13 cellular contexts compared by ENCODE assay signal in the genomic region with DNA sequence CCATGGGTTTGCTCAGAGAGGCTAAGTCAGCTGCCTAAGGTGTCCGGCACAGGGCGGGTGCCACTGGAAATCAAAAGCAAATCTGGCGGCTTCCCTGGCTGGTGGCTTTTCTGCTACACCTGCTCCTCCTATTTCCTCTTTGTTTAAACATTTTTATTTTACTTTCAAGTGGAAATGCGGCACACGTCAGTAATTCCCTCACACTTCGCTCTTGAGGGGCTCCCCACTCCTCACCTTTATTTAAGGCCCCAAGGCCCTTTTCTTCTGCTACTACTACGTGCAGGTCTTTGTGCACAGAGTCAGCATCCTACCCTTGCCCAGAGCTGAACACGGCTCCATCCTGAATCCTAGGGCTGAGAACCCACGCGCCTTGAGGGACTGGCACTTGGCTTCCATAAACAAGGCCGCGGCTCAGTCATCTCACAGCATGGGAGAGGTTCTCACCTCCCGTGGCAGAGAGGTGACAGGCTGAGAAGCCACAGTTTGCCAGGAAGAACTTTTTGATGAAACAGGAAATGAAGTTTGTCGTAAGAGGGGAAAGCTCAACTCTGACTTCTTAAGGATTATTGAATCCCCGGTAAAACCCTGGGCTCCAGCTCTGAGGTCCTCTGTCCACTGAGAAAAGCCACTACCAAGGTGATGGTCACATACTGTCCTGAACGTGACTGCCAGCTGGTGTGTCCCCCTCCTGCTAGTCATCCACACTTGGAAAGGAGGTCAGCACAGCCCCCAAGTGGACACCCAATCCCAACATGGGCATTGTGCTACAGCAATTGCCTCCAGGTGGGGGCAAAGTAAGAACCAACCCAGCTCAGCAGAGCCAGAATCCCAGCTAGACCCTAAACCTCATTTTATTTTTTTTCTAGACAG. TPM values are rescaled to one million over a fixed set of nuclear protein-coding genes. Genes with fewer than 3 reads are reported as not detected.
DNase-seq lines count a peak whose midpoint lies in the region; ATAC-seq and TF ChIP-seq lines count a peak whose summit lies in the region.
"Had no signal": no experiment of that assay in that cellular context is flagged by ENCODE, and none has a peak within 500 bp of the region (broad histone marks: within the 10 kb centered on the region; RNA-seq: fewer than 3 reads in every experiment).

No MANE protein-coding gene starts in this region.

- H3K4me3 Mint-ChIP-seq in CD14-positive monocyte: no peak overlapping the region
- peak overlapping the region; percentile 65 for H3K4me3 Mint-ChIP-seq in activated T-cell treated with anti-CD3 and anti-CD28 coated beads, Interleukin-2, amount 50 U/mL, for 4 hours
- H3K4me3 Mint-ChIP-seq: HFFc6 had no signal

- H4K20me1 ChIP-seq in Karpas-422 (ENCODE audit: insufficient read depth, low read depth, low read length): no peaks in the 10 kb centered on the region

- H3K36me3 ChIP-seq in Karpas-422 (ENCODE audit: insufficient read depth, low read length) (peaks cover 21% of the 10 kb centered on the region), mesenchymal stem cell (ENCODE audit: control insufficient read depth in 1 of 2, insufficient read depth in 2 of 2, low read depth in 1 of 2, low read length in 2 of 2) (no peaks in the 10 kb centered on the region)
- H3K36me3 ChIP-seq: BE2C had no signal

- peaks cover 58% of the 10 kb centered on the region for H3K4me1 Mint-ChIP-seq in CD14-positive monocyte
- H3K4me1 Mint-ChIP-seq in activated T-cell treated with anti-CD3 and anti-CD28 coated beads, Interleukin-2, amount 50 U/mL, for 4 hours (ENCODE audit: low read depth): peaks cover 97% of the 10 kb centered on the region

- no peak overlapping the region for H2AK5ac ChIP-seq in mesenchymal stem cell (ENCODE audit: low read length, severe bottlenecking)

- intact Hi-C loops in CD14-positive monocyte (cut with micrococcal nuclease): no loop called here

- no peak overlapping the region for H3K14ac ChIP-seq in mesenchymal stem cell (ENCODE audit: low read length in 2 of 2)

- peak in 1 of 2 donors; percentile 29 for ATAC-seq in activated T-cell treated with anti-CD3 and anti-CD28 coated beads, Interleukin-2, amount 50 U/mL, for 4 hours
- ATAC-seq in left lobe of liver: no peak
- no peak for ATAC-seq in HG02642 (IDR thresholded peaks at IDR 0.05; ENCODE audit: poor library complexity, unreplicated experiment)

- 87% methylated on average over 16 of the region's 16 CpGs for WGBS in mesenchymal stem cell

- H3K4me2 ChIP-seq in Karpas-422 (ENCODE audit: low read depth, low read length, poor library complexity, severe bottlenecking) (no peak overlapping the region), mesenchymal stem cell (ENCODE audit: low read length, poor library complexity, severe bottlenecking) (no peak overlapping the region)

- H3K9ac ChIP-seq in Karpas-422 (ENCODE audit: low read length): no peak overlapping the region
- no peak overlapping the region for H3K9ac ChIP-seq in mesenchymal stem cell (ENCODE audit: low read length)

- H2AFZ ChIP-seq in Karpas-422 (ENCODE audit: low read length): no peak overlapping the region
- no peak overlapping the region for H2AFZ ChIP-seq in mesenchymal stem cell (ENCODE audit: low read depth, low read length)

- no peak overlapping the region for H2BK120ac ChIP-seq in mesenchymal stem cell (ENCODE audit: low read depth, low read length)

- no peaks in the 10 kb centered on the region for H3K27me3 ChIP-seq in Karpas-422 (ENCODE audit: low read length)
- peaks cover 23 to 31% of the 10 kb centered on the region in 2 experiments for H3K27me3 ChIP-seq in mesenchymal stem cell (ENCODE audit: control insufficient read depth in 1 of 2, insufficient read depth in 1 of 2, low read length in 2 of 2)

- H3K9me3 ChIP-seq in Karpas-422 (ENCODE audit: low read length) (no peaks in the 10 kb centered on the region), mesenchymal stem cell (ENCODE audit: control insufficient read depth, low read length) (no peaks in the 10 kb centered on the region)
- H3K9me3 ChIP-seq: BE2C had no signal

- peaks cover 16 to 42% (median 20%) of the 10 kb centered on the region in 3 donors for H3K27me3 Mint-ChIP-seq in CD14-positive monocyte (ENCODE audit: low read depth in 3 of 3)
- H3K27me3 Mint-ChIP-seq in activated T-cell treated with anti-CD3 and anti-CD28 coated beads, Interleukin-2, amount 50 U/mL, for 4 hours (ENCODE audit: low read depth): no peaks in the 10 kb centered on the region

- H3K9me2 ChIP-seq in Karpas-422 (replicated peaks; ENCODE audit: insufficient read depth, low read length): no peaks in the 10 kb centered on the region

- H3K27ac ChIP-seq in Karpas-422 (ENCODE audit: low read length) (peak overlapping the region; percentile 97; the same call in 1 of the 2 replicates), mesenchymal stem cell (ENCODE audit: low read length, poor library complexity, severe bottlenecking) (no peak overlapping the region)

- H2BK15ac ChIP-seq in mesenchymal stem cell (ENCODE audit: low read depth, poor library complexity, severe bottlenecking): peak overlapping the region; percentile 9

- H3K79me2 ChIP-seq in Karpas-422 (ENCODE audit: low read length): peaks cover 99% of the 10 kb centered on the region

- no peak overlapping the region for H2BK12ac ChIP-seq in mesenchymal stem cell (ENCODE audit: low read length in 2 of 2)

- H3K4me1 ChIP-seq in Karpas-422 (ENCODE audit: low read length) (peaks cover 40% of the 10 kb centered on the region), mesenchymal stem cell (ENCODE audit: control insufficient read depth, insufficient read depth, low read depth, low read length) (no peaks in the 10 kb centered on the region)
- H3K4me1 ChIP-seq: BE2C had no signal

- H2BK5ac ChIP-seq in mesenchymal stem cell (ENCODE audit: low read depth, low read length, poor library complexity, severe bottlenecking): no peak overlapping the region

- H3K36me3 Mint-ChIP-seq in CD14-positive monocyte: peaks cover 0 to 4% of the 10 kb centered on the region in 2 donors
- peaks cover 37% of the 10 kb centered on the region for H3K36me3 Mint-ChIP-seq in activated T-cell treated with anti-CD3 and anti-CD28 coated beads, Interleukin-2, amount 50 U/mL, for 4 hours (ENCODE audit: insufficient read depth)

- peak overlapping the region in 1 of 2 experiments; percentile 67 for H3K18ac ChIP-seq in mesenchymal stem cell (ENCODE audit: low read depth in 1 of 2, low read length in 2 of 2)

- H3K9me3 Mint-ChIP-seq in CD14-positive monocyte: peaks cover 0 to 3% (median 0%) of the 10 kb centered on the region in 7 donors
- peaks cover 7% of the 10 kb centered on the region for H3K9me3 Mint-ChIP-seq in activated T-cell treated with anti-CD3 and anti-CD28 coated beads, Interleukin-2, amount 50 U/mL, for 4 hours
- H3K9me3 Mint-ChIP-seq: HFFc6 had no signal

- H3K27ac Mint-ChIP-seq in CD14-positive monocyte: no peak overlapping the region
- H3K27ac Mint-ChIP-seq: HFFc6 had no signal

- H3K23ac ChIP-seq in mesenchymal stem cell (ENCODE audit: low read length in 2 of 2): no peak overlapping the region

- H3K4me3 ChIP-seq in Karpas-422 (ENCODE audit: low read length): no peak overlapping the region
- H3K4me3 ChIP-seq in mesenchymal stem cell (ENCODE audit: insufficient read depth in 1 of 2, low read depth in 1 of 2, low read length in 2 of 2): no peak overlapping the region

- no peaks in the 10 kb centered on the region for H3K79me1 ChIP-seq in mesenchymal stem cell (replicated peaks; ENCODE audit: low read length, poor library complexity, severe bottlenecking)

- H4K91ac ChIP-seq in mesenchymal stem cell (ENCODE audit: low read length): peak overlapping the region; percentile 10

- no peak overlapping the region for H3K4ac ChIP-seq in mesenchymal stem cell (ENCODE audit: low read depth in 1 of 2, low read length in 2 of 2)

- DNase-seq in CD14-positive monocyte (ENCODE audit: low spot score) (peak; percentile 38), Karpas-422 (no peak), mesenchymal stem cell (no peak), left lobe of liver (ENCODE audit: low spot score) (no peak), GM20000 (ENCODE audit: low spot score) (no peak)
- peak; percentile 23 for DNase-seq in activated T-cell treated with anti-CD3 and anti-CD28 coated beads, Interleukin-2, amount 50 U/mL, for 4 hours
- no peak for DNase-seq in NK-92 treated with Interleukin-12 subunit alpha and Interleukin-12 subunit beta, amount 100 ng/mL, for 24 hours (lab: John Stamatoyannopoulos, UW)
- DNase-seq: BE2C, cortex of kidney, HFFc6, NCI-H1417 treated with DMSO at 0.1 percent for 48 hours, NCI-H69 had no signal

- TF ChIP-seq CTCF in CD14-positive monocyte (IDR thresholded peaks at IDR 0.05): no peak
- no peak for TF ChIP-seq CTCF in GM20000 (IDR thresholded peaks at IDR 0.05; ENCODE audit: extremely low read depth, missing control alignments)

- H4K8ac ChIP-seq in mesenchymal stem cell (ENCODE audit: low read length): no peak overlapping the region

RNA-seq across cellular contexts. Expression of gene NFATC2, which starts 48.0 kb away (rescaled TPM):
- under 1 TPM; 0.03 to 0.18 TPM for polyA plus RNA-seq in CD14-positive monocyte
- total RNA-seq in Karpas-422 (2014; rRNA removed; shearing (Covaris generic); ENCODE audit: low replicate concordance): 22.5 and 32.3 TPM in 2 replicates
- 10 to 100 TPM; 48.3 to 51.4 (median 48.9) TPM for total RNA-seq in activated T-cell treated with anti-CD3 and anti-CD28 coated beads, Interleukin-2, amount 50 U/mL, for 4 hours
- 3.8 TPM for polyA plus RNA-seq in mesenchymal stem cell (2013, experiment 1 of 2)
- polyA plus RNA-seq in mesenchymal stem cell (2013, experiment 2 of 2): 3.6 TPM
- total RNA-seq in left lobe of liver: 4.6 TPM

Comparison
In these comparisons a context has a peak if more than half of its experiments do, and no peak if none do; other contexts are left out.
1. DNase-seq: peak in CD14-positive monocyte (single experiment) and activated T-cell treated with anti-CD3 and anti-CD28 coated beads, Interleukin-2, amount 50 U/mL, for 4 hours (single experiment); none in Karpas-422 (single experiment), mesenchymal stem cell (single experiment), left lobe of liver (single experiment), GM20000 (single experiment) and NK-92 treated with Interleukin-12 subunit alpha and Interleukin-12 subunit beta, amount 100 ng/mL, for 24 hours (single experiment).